Comparison of ENCODE assay signal across 28 cellular contexts in the genomic region with DNA sequence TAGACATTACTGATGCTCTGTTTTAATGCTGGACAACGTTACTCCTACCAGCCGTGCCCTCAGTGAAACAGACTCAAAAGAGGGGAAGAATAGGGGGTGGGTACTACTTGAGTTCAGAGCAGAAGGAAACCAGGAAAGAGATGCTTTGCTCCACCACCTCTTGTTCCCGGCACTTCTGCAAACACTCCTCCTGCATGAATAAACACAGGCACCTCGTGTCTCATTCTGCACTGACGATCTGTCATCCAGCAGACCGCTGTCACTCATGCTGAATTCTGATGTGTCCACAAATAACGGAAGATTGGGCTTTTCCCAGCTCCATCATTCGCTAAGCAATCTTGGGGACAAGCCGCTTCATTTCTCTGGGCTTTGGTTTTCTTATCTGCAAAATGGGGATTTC. TPM values are rescaled to one million over a fixed set of nuclear protein-coding genes. Genes with fewer than 3 reads are reported as not detected.
A peak's percentile ranks its signal among the peaks of the same experiment; 100 is the strongest.
DNase-seq lines count a peak whose midpoint lies in the region; ATAC-seq, FAIRE-seq and TF ChIP-seq lines count a peak whose summit lies in the region.
"Had no signal": no experiment of that assay in that cellular context is flagged by ENCODE, and none has a peak within 500 bp of the region (broad histone marks: within the 10 kb centered on the region; RNA-seq: fewer than 3 reads in every experiment).

No MANE protein-coding gene starts in this region.

- H2BK5ac ChIP-seq in H9 (ENCODE audit: insufficient read length, low read length) = no peak overlapping the region

- H3K79me1 ChIP-seq in H9 (ENCODE audit: insufficient read depth, low read depth, low read length, poor library complexity, severe bottlenecking) = peaks cover 7% of the 10 kb centered on the region

- no peak overlapping the region for H3K23ac ChIP-seq in H9 (ENCODE audit: insufficient read length, low read depth, low read length)

- H3K27ac ChIP-seq in heart left ventricle = peak overlapping the region in 9 of 12 donors; percentile 73 to 90 (median 79)
- H3K27ac ChIP-seq in H9 (ENCODE audit: insufficient read length, low read depth, low read length) = no peak overlapping the region
- peak overlapping the region; percentile 92 for H3K27ac ChIP-seq in skeletal muscle tissue (ENCODE audit: low read depth, low read length)
- H3K27ac ChIP-seq: KMS-11 had no signal

- peaks cover 3 to 50% (median 26%) of the 10 kb centered on the region in 9 donors for H3K36me3 ChIP-seq in heart left ventricle
- peaks cover 19 to 25% (median 19%) of the 10 kb centered on the region in 3 donors for H3K36me3 ChIP-seq in skeletal muscle tissue (ENCODE audit: control insufficient read depth in 3 of 3, insufficient read depth in 3 of 3, low read length in 3 of 3)

- H3K9ac ChIP-seq in H9 (ENCODE audit: extremely low read depth, insufficient read length, low read length) (no peak overlapping the region), skeletal muscle tissue (ENCODE audit: low read depth in 1 of 3, low read length in 3 of 3) (no peak overlapping the region)
- H3K9ac ChIP-seq: KMS-11 had no signal

- H2BK120ac ChIP-seq in H9 (ENCODE audit: low read depth, low read length, poor library complexity, severe bottlenecking) = no peak overlapping the region

- no peak overlapping the region for H3K56ac ChIP-seq in H9 (ENCODE audit: insufficient read length, low read depth, low read length)

- H2BK20ac ChIP-seq in H9 (ENCODE audit: low read depth, low read length, poor library complexity, severe bottlenecking) = no peak overlapping the region

- DNase-seq in heart left ventricle (no peak), cardiac septum (ENCODE audit: low spot score) (no peak), H9 (no peak), glutamatergic neuron (no peak), hepatic stellate cell (ENCODE audit: low spot score) (no peak), GM10266 (ENCODE audit: extremely low spot score) (no peak), RCC 7860 (ENCODE audit: low spot score) (no peak)
- DNase-seq: activated CD4-positive, alpha-beta T cell treated with anti-CD3 and anti-CD28 coated beads, Interleukin-2, amount 50 U/mL, for 1 hour; activated naive CD4-positive, alpha-beta T cell; activated T-cell treated with anti-CD3 and anti-CD28 coated beads for 4 hours; amniotic stem cell; caudate nucleus; erythroblast; NCI-H2081; NCI-H524; SHP77 treated with DMSO at 0.1 percent for 48 hours; spleen; stimulated activated CD4-positive, alpha-beta T cell treated with anti-CD3 and anti-CD28 coated beads, Interleukin-4, amount 100 ng/mL, for 4 hours; stimulated activated naive CD8-positive, alpha-beta T cell treated with anti-CD3 and anti-CD28 coated beads, Interleukin-15, amount 100 ng/mL, for 72 hours; T-helper 1 cell; trophoblast cell had no signal

- no peak overlapping the region for H3K4ac ChIP-seq in H9 (ENCODE audit: low read depth, low read length)

- H3K4me3 ChIP-seq in heart left ventricle = no peak overlapping the region
- no peak overlapping the region for H3K4me3 ChIP-seq in skeletal muscle tissue (ENCODE audit: low read length in 3 of 3)
- H3K4me3 ChIP-seq: dorsolateral prefrontal cortex, gastroesophageal sphincter, HAP-1, spleen had no signal

- H3K79me2 ChIP-seq in H9 (ENCODE audit: insufficient read depth, low read length) = peaks cover 52% of the 10 kb centered on the region; the same call in 1 of the 2 replicates

- peaks cover 37 to 53% (median 53%) of the 10 kb centered on the region in 3 experiments; a peak in 6 of 7 replicates for H3K36me3 Mint-ChIP-seq in H9 (ENCODE audit: insufficient read depth in 1 of 3, low read depth in 3 of 3)
- H3K36me3 Mint-ChIP-seq in glutamatergic neuron (ENCODE audit: unreplicated experiment) = peaks cover 7% of the 10 kb centered on the region

- no peak overlapping the region for H3K4me3 Mint-ChIP-seq in H9
- peak overlapping the region; percentile 59 for H3K4me3 Mint-ChIP-seq in glutamatergic neuron (ENCODE audit: unreplicated experiment)
- H3K4me3 Mint-ChIP-seq: mesothelial cell of epicardium; neural crest cell; stimulated activated naive CD8-positive, alpha-beta T cell treated with anti-CD3 and anti-CD28 coated beads, Interleukin-15, amount 100 ng/mL, for 72 hours had no signal

- no peak overlapping the region for H3K18ac ChIP-seq in H9 (ENCODE audit: insufficient read length, low read depth, low read length)

- no peak overlapping the region for H4K5ac ChIP-seq in H9 (ENCODE audit: insufficient read length, low read depth, low read length)

- H3K27ac Mint-ChIP-seq in H9 (peak overlapping the region in 2 of 3 experiments; percentile 37 to 77; a peak in 2 of 7 replicates), glutamatergic neuron (ENCODE audit: unreplicated experiment) (peak overlapping the region; percentile 81)
- H3K27ac Mint-ChIP-seq: mesothelial cell of epicardium had no signal

- peaks cover 3 to 11% of the 10 kb centered on the region in 2 experiments; a peak in 3 of 4 replicates for H3K4me1 Mint-ChIP-seq in H9
- peaks cover 52% of the 10 kb centered on the region for H3K4me1 Mint-ChIP-seq in glutamatergic neuron (ENCODE audit: low read depth, unreplicated experiment)

- H4K8ac ChIP-seq in H9 (replicated peaks; ENCODE audit: insufficient read length, low read depth, low read length) = no peak overlapping the region

- 58 to 72% (median 64%) methylated on average over 9 of the region's 9 CpGs for WGBS in heart left ventricle, 4 donors
- no CpG with 5 or more reads among the region's 9 CpGs for WGBS in H9 (ENCODE audit: extremely low coverage, insufficient read length, low lambda C conversion rate)

- H3K9me3 Mint-ChIP-seq in H9 = no peaks in the 10 kb centered on the region
- H3K9me3 Mint-ChIP-seq in glutamatergic neuron (ENCODE audit: unreplicated experiment) = peaks cover 16% of the 10 kb centered on the region
- H3K9me3 Mint-ChIP-seq: mesothelial cell of epicardium; neural crest cell; stimulated activated naive CD8-positive, alpha-beta T cell treated with anti-CD3 and anti-CD28 coated beads, Interleukin-15, amount 100 ng/mL, for 72 hours had no signal

- no peaks in the 10 kb centered on the region for H3K23me2 ChIP-seq in H9 (ENCODE audit: insufficient read length, low read depth, low read length, poor library complexity, severe bottlenecking)

- no peak overlapping the region for H3K14ac ChIP-seq in H9 (ENCODE audit: insufficient read depth, low read length)

- peaks cover 4 to 85% (median 71%) of the 10 kb centered on the region in 12 donors for H3K4me1 ChIP-seq in heart left ventricle
- H3K4me1 ChIP-seq in H9 (ENCODE audit: insufficient read depth, low read length) = no peaks in the 10 kb centered on the region; the same call in 1 of the 2 replicates
- peaks cover 55 to 70% (median 56%) of the 10 kb centered on the region in 3 donors for H3K4me1 ChIP-seq in skeletal muscle tissue (ENCODE audit: control insufficient read depth in 3 of 3, insufficient read depth in 3 of 3, low read length in 3 of 3)
- H3K4me1 ChIP-seq: HAP-1 had no signal

- no peak overlapping the region for H2BK12ac ChIP-seq in H9 (ENCODE audit: insufficient read length, low read depth, low read length)

- H2BK15ac ChIP-seq in H9 (ENCODE audit: low read depth, low read length) = no peak overlapping the region

- no peak overlapping the region for H3K4me2 ChIP-seq in H9 (ENCODE audit: insufficient read depth, insufficient read length, low read length)
- H3K4me2 ChIP-seq: KMS-11 had no signal

- H3K27me3 ChIP-seq in heart left ventricle (no peaks in the 10 kb centered on the region), H9 (ENCODE audit: insufficient read depth, low read length) (no peaks in the 10 kb centered on the region), skeletal muscle tissue (ENCODE audit: control insufficient read depth in 3 of 3, insufficient read depth in 3 of 3, low read length in 3 of 3) (no peaks in the 10 kb centered on the region)
- H3K27me3 ChIP-seq: dorsolateral prefrontal cortex, gastroesophageal sphincter, spleen had no signal

- no peak for FAIRE-seq in RCC 7860 (lab: Jason Lieb, UNC)

- TF ChIP-seq POLR2A in heart left ventricle (IDR thresholded peaks at IDR 0.05) = no peak

- no peaks in the 10 kb centered on the region for H4K20me1 ChIP-seq in H9 (ENCODE audit: control insufficient read depth, insufficient read depth, insufficient read length)

- TF ChIP-seq CTCF in heart left ventricle (IDR thresholded peaks at IDR 0.05) = no peak
- TF ChIP-seq CTCF in H9 (conservative IDR thresholded peaks at IDR 0.05) = no peak
- TF ChIP-seq CTCF in glutamatergic neuron (IDR thresholded peaks at IDR 0.05; ENCODE audit: partially characterized antibody, unreplicated experiment) = no peak
- TF ChIP-seq CTCF in GM10266 (IDR thresholded peaks at IDR 0.05; ENCODE audit: control insufficient read depth, insufficient read depth, low read depth, missing control alignments) = no peak

- H2AK5ac ChIP-seq in H9 (ENCODE audit: insufficient read length, low read length) = no peak overlapping the region

- H3T11ph ChIP-seq in H9 (ENCODE audit: low read length) = no peak overlapping the region

- no peak for ATAC-seq in heart left ventricle
- ATAC-seq: gastroesophageal sphincter; stimulated activated naive CD8-positive, alpha-beta T cell treated with anti-CD3 and anti-CD28 coated beads, Interleukin-15, amount 100 ng/mL, for 72 hours had no signal

- intact Hi-C loops in heart left ventricle (cut with DNase I) (loop anchor here in 1 of 10 donors (2.0 kb wide), 1 partner anchor 17 kb away; no protein-coding TSS in a partner anchor), cardiac septum (cut with DNase I) (no loop called here)

- H2AFZ ChIP-seq in H9 (ENCODE audit: low read length) = no peak overlapping the region

- no peaks in the 10 kb centered on the region for H3K27me3 Mint-ChIP-seq in H9 (ENCODE audit: low read depth)
- peaks cover 5% of the 10 kb centered on the region for H3K27me3 Mint-ChIP-seq in glutamatergic neuron (ENCODE audit: unreplicated experiment)
- H3K27me3 Mint-ChIP-seq: stimulated activated naive CD8-positive, alpha-beta T cell treated with anti-CD3 and anti-CD28 coated beads, Interleukin-15, amount 100 ng/mL, for 72 hours had no signal

- H3K9me3 ChIP-seq in heart left ventricle = no peaks in the 10 kb centered on the region
- no peaks in the 10 kb centered on the region for H3K9me3 ChIP-seq in H9 (ENCODE audit: control insufficient read depth, low read depth, low read length)
- no peaks in the 10 kb centered on the region for H3K9me3 ChIP-seq in skeletal muscle tissue (ENCODE audit: control insufficient read depth in 3 of 3, low read length in 3 of 3)
- H3K9me3 ChIP-seq: gastroesophageal sphincter, HAP-1, spleen had no signal

- H4K91ac ChIP-seq in H9 (ENCODE audit: insufficient read length, low read depth, low read length) = no peak overlapping the region

RNA-seq across cellular contexts. Expression of gene YWHAG, which starts 26.7 kb away (rescaled TPM):
- total RNA-seq in heart left ventricle (100 to 1,000 TPM; 141 to 282 (median 196) TPM), cardiac septum (183 TPM), H9 (2021) (241 and 243 TPM in 2 replicates), glutamatergic neuron (ENCODE audit: unreplicated experiment) (650 TPM), skeletal muscle tissue (86.1 TPM)
- 100 to 1,000 TPM in 1 of 2 donors, 10 to 100 TPM in 1; 85.5 to 186 TPM for polyA plus RNA-seq in heart left ventricle

RNA-seq across cellular contexts. Expression of gene HSPB1, which starts 29.6 kb away (rescaled TPM):
- total RNA-seq in heart left ventricle (1,000 to 10,000 TPM in 8 of 9 donors, 100 to 1,000 TPM in 1; 822 to 5,278 (median 1,968) TPM), cardiac septum (2,571 TPM), H9 (2021) (175 and 186 TPM in 2 replicates), glutamatergic neuron (ENCODE audit: unreplicated experiment) (50.4 TPM), skeletal muscle tissue (80.4 TPM)
- 1,000 to 10,000 TPM; 2,695 to 3,131 TPM for polyA plus RNA-seq in heart left ventricle
